In the genomic region with DNA sequence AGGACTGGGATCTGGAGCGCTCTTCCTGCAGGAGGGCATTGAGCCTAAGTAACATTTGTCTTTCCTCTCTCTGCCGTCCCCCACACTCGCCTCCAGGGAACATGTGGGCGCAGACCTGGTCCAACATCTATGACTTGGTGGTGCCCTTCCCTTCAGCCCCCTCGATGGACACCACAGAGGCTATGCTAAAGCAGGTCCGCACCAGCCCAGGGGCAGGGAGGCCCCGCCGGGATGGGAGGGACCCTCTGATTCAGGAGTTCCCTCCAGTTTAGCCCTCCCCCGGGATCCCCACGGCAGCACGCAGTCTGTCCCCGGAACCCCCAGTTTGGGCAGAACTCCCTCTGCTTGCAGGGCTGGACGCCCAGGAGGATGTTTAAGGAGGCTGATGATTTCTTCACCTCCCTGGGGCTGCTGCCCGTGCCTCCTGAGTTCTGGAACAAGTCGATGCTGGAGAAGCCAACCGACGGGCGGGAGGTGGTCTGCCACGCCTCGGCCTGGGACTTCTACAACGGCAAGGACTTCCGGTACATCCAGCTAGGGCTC, we compare ENCODE assay signal across 1 cellular context.
TF ChIP-seq lines count a peak whose summit lies in the region.

No MANE protein-coding gene starts in this region.

TF ChIP-seq in H1, 55 proteins besides CTCF, POLR2A, EP300 and RAD21:
- TF ChIP-seq BCL11A (IDR thresholded peaks at IDR 0.05; ENCODE audit: low read depth in 2 of 2, low read length in 2 of 2) (no peak), JUND (IDR thresholded peaks at IDR 0.05; ENCODE audit: low read length) (no peak), GABPA (IDR thresholded peaks at IDR 0.05; ENCODE audit: borderline replicate concordance, insufficient read depth, low read length) (no peak), RNF2 (IDR thresholded peaks at IDR 0.05; ENCODE audit: borderline replicate concordance, low read depth, low read length, missing control alignments, poor library complexity, severe bottlenecking) (no peak), ASH2L (IDR thresholded peaks at IDR 0.05; ENCODE audit: low read length) (no peak), RFX5 (IDR thresholded peaks at IDR 0.05; ENCODE audit: borderline replicate concordance, low read depth, low read length) (no peak)
